In genomic region chr12:120356567-120357030, GRCh38 we compare ENCODE assay signal across 8 cellular contexts. TPM values are rescaled to one million over a fixed set of nuclear protein-coding genes. Genes with fewer than 3 reads are reported as not detected.
DNase-seq lines count a peak whose midpoint lies in the region; ATAC-seq and TF ChIP-seq lines count a peak whose summit lies in the region.

No MANE protein-coding gene starts in this region.

- no peak overlapping the region for H3K27ac ChIP-seq in foreskin keratinocyte
- no peak overlapping the region for H3K27ac ChIP-seq in osteoblast (ENCODE audit: low read depth, low read length)
- H3K27ac ChIP-seq in temporal lobe (ENCODE audit: low read depth, low read length): peak overlapping the region; percentile 21

- peak overlapping the region; percentile 33 for H2AFZ ChIP-seq in osteoblast (ENCODE audit: low read length)

- no peaks in the 10 kb centered on the region for H3K9me3 ChIP-seq in osteoblast (ENCODE audit: low read depth, low read length)

- no peaks in the 10 kb centered on the region for H3K79me2 ChIP-seq in osteoblast (ENCODE audit: insufficient read depth, low read length)

- in situ Hi-C loops in KBM-7 (cut with MboI; ENCODE audit: low pct_unique_long_range_greater_than_20kb, low sequenced_read_pairs): loop anchor here (10.0 kb wide), 1 partner anchor 68 kb away; no protein-coding TSS in a partner anchor

- no peaks in the 10 kb centered on the region for H4K20me1 ChIP-seq in osteoblast (ENCODE audit: insufficient read depth, low read length)

- peak; percentile 94 for TF ChIP-seq CTCF in foreskin keratinocyte (conservative IDR thresholded peaks at IDR 0.05)
- TF ChIP-seq CTCF in osteoblast (IDR thresholded peaks at IDR 0.05; ENCODE audit: extremely low read depth, low read depth, low read length): peak; percentile 95

- H3K4me2 ChIP-seq in osteoblast (ENCODE audit: insufficient read depth, low read length): peak overlapping the region; percentile 49

- H3K36me3 ChIP-seq in osteoblast (ENCODE audit: insufficient read depth, low read length): no peaks in the 10 kb centered on the region

- H3K27me3 ChIP-seq in foreskin keratinocyte: peaks cover 31% of the 10 kb centered on the region
- no peaks in the 10 kb centered on the region for H3K27me3 ChIP-seq in osteoblast (ENCODE audit: insufficient read depth, low read length)

- peak overlapping the region; percentile 27 for H3K4me3 ChIP-seq in osteoblast (ENCODE audit: insufficient read depth, low read length)

- peak; percentile 88 for ATAC-seq in foreskin keratinocyte

- H3K4me1 ChIP-seq in foreskin keratinocyte (no peaks in the 10 kb centered on the region), osteoblast (ENCODE audit: insufficient read depth, low read length) (peaks cover 8% of the 10 kb centered on the region)

- DNase-seq in DMS79 (lab: John Stamatoyannopoulos, UW) (peak; percentile 43), KBM-7 (peak; percentile 86), SHP77 treated with DMSO at 0.1 percent for 48 hours (lab: John Stamatoyannopoulos, UW) (peak; percentile 72), foreskin keratinocyte (peak; percentile 64 to 75), osteoblast (ENCODE audit: insufficient read length, low spot score, missing footprints) (peak; percentile 99), SKM-1 treated with dmso at 0.1 percent for 144 hours (lab: John Stamatoyannopoulos, UW; ENCODE audit: unreplicated experiment) (no peak)
- peak; percentile 62 for DNase-seq in activated T-helper 9 cell treated with anti-CD3 and anti-CD28 coated beads, Interleukin-2, amount 50 U/mL, for 16 hours (ENCODE audit: low read depth)

RNA-seq across cellular contexts. Expression of gene MSI1, which starts 12.4 kb away (rescaled TPM):
- total RNA-seq in foreskin keratinocyte (not detected in 2 replicates), osteoblast (under 0.01 TPM in 2 replicates), temporal lobe (8.9 TPM)
- not detected in 2 replicates for polyA plus RNA-seq in foreskin keratinocyte

RNA-seq across cellular contexts. Expression of gene PLA2G1B, which starts 29.0 kb away (rescaled TPM):
- not detected in 2 replicates for total RNA-seq in foreskin keratinocyte
- polyA plus RNA-seq in foreskin keratinocyte: not detected in 2 replicates
- total RNA-seq in osteoblast: not detected in 2 replicates
- 1.2 TPM for total RNA-seq in temporal lobe

RNA-seq across cellular contexts. Expression of gene SIRT4, which starts 54.5 kb away (rescaled TPM):
- total RNA-seq in foreskin keratinocyte (0.49 and 0.54 TPM in 2 replicates), osteoblast (1.1 and 1.2 TPM in 2 replicates), temporal lobe (3.9 TPM)
- polyA plus RNA-seq in foreskin keratinocyte: 0.54 and 0.73 TPM in 2 replicates
